13 cellular contexts compared by ENCODE assay signal in genomic region chr9:14310247-14310646, GRCh38. TPM values are rescaled to one million over a fixed set of nuclear protein-coding genes. Genes with fewer than 3 reads are reported as not detected.
DNase-seq lines count a peak whose midpoint lies in the region; ATAC-seq and TF ChIP-seq lines count a peak whose summit lies in the region.
"Had no signal": no experiment of that assay in that cellular context is flagged by ENCODE, and none has a peak within 500 bp of the region (broad histone marks: within the 10 kb centered on the region; RNA-seq: fewer than 3 reads in every experiment).

No MANE protein-coding gene starts in this region.

- no peak overlapping the region for H2AFZ ChIP-seq in fibroblast of lung (ENCODE audit: low read length)

- H3K27me3 ChIP-seq in BE2C (no peaks in the 10 kb centered on the region), fibroblast of lung (ENCODE audit: control insufficient read depth, insufficient read depth, low read length) (no peaks in the 10 kb centered on the region), transverse colon (peaks cover 5% of the 10 kb centered on the region)

- peak overlapping the region; percentile 100 for H3K27ac ChIP-seq in VCaP
- no peak overlapping the region for H3K27ac ChIP-seq in fibroblast of lung (ENCODE audit: insufficient read depth, low read length)
- H3K27ac ChIP-seq in transverse colon, result peak overlapping the region in 2 of 4 donors; percentile 36 to 42
- H3K27ac ChIP-seq: C4-2B had no signal

- H3K36me3 ChIP-seq in BE2C (peaks cover 16% of the 10 kb centered on the region), fibroblast of lung (ENCODE audit: control insufficient read depth, insufficient read depth, low read length) (peaks cover 3% of the 10 kb centered on the region), transverse colon (no peaks in the 10 kb centered on the region)

- DNase-seq in BE2C (no peak), fibroblast of lung (ENCODE audit: low read depth in 2 of 2) (peak in 1 of 2 donors; percentile 53), retinal pigment epithelial cell (ENCODE audit: low read depth) (no peak), GM19238 (ENCODE audit: insufficient read length, low spot score) (no peak), transverse colon (no peak)
- DNase-seq: effector memory CD4-positive, alpha-beta T cell; GF-D8; NCI-H2081 treated with DMSO at 0.1 percent for 48 hours; stimulated activated CD8-positive, alpha-beta memory T cell treated with anti-CD3 and anti-CD28 coated beads, Interleukin-4, amount 100 ng/mL, for 48 hours had no signal

- TF ChIP-seq EP300 in transverse colon (IDR thresholded peaks at IDR 0.05; ENCODE audit: low read depth), result no peak

- H3K4me1 ChIP-seq in BE2C (peaks cover 16% of the 10 kb centered on the region), fibroblast of lung (ENCODE audit: control insufficient read depth, extremely low read depth, insufficient read depth, low read length) (no peaks in the 10 kb centered on the region), transverse colon (peaks cover 0 to 32% (median 12%) of the 10 kb centered on the region in 4 donors)

- in situ Hi-C loops in transverse colon (cut with MboI; ENCODE audit: low pct_ligation_motif_present in 1 of 4, low pct_unique_long_range_greater_than_20kb in 1 of 4, low sequenced_read_pairs in 3 of 4), result no loop called here

- TF ChIP-seq CTCF in BE2C (IDR thresholded peaks at IDR 0.05; ENCODE audit: low read depth, low read length) (no peak), VCaP (conservative IDR thresholded peaks at IDR 0.05) (no peak), fibroblast of lung (conservative IDR thresholded peaks at IDR 0.05 in 1 of 2, IDR thresholded peaks at IDR 0.05 in 1 of 2; ENCODE audit: low read depth in 1 of 2, low read length in 2 of 2) (no peak), retinal pigment epithelial cell (conservative IDR thresholded peaks at IDR 0.05; ENCODE audit: low read depth, low read length) (no peak), transverse colon (IDR thresholded peaks at IDR 0.05) (no peak)

- peak overlapping the region; percentile 96 for H3K4me2 ChIP-seq in fibroblast of lung (ENCODE audit: extremely low read depth, insufficient read depth, low read length)

- no peaks in the 10 kb centered on the region for H4K20me1 ChIP-seq in fibroblast of lung (ENCODE audit: control insufficient read depth, extremely low read depth, insufficient read depth, low read length)

- H3K79me2 ChIP-seq in fibroblast of lung (ENCODE audit: control insufficient read depth, insufficient read depth, low read length), result peaks cover 71% of the 10 kb centered on the region

- H3K9me3 ChIP-seq in BE2C (no peaks in the 10 kb centered on the region), fibroblast of lung (ENCODE audit: control insufficient read depth, insufficient read depth, low read depth, low read length) (no peaks in the 10 kb centered on the region), transverse colon (no peaks in the 10 kb centered on the region)

- 38 to 57% methylated on average over 2 of the region's 2 CpGs for WGBS in transverse colon (ENCODE audit: low coverage in 1 of 2), 2 donors

- H3K4me3 ChIP-seq in BE2C (ENCODE audit: low read depth, low read length) (peak overlapping the region; percentile 95), fibroblast of lung (replicated peaks in 1 of 4; ENCODE audit: control extremely low read depth in 1 of 4, insufficient read depth in 1 of 4, low read depth in 3 of 4, low read length in 4 of 4) (peak overlapping the region; percentile 26 to 97 (median 65)), retinal pigment epithelial cell (ENCODE audit: low read length) (peak overlapping the region; percentile 98), transverse colon (peak overlapping the region in 1 of 4 donors; percentile 74)

- no peak for TF ChIP-seq POLR2A in transverse colon (IDR thresholded peaks at IDR 0.05)

- ATAC-seq in GM18861 (IDR thresholded peaks at IDR 0.05; ENCODE audit: unreplicated experiment) (no peak), HG03521 (IDR thresholded peaks at IDR 0.05; ENCODE audit: unreplicated experiment) (no peak)

- intact Hi-C loops in transverse colon (cut with DNase I; ENCODE audit: low total_unique reads), result loop anchor here (10.0 kb wide), 1 partner anchor 215 kb away; no protein-coding TSS in a partner anchor

- no peak overlapping the region for H3K9ac ChIP-seq in fibroblast of lung (ENCODE audit: insufficient read depth, low read length)

RNA-seq across cellular contexts. Expression of gene NFIB, which starts 3.7 kb away (rescaled TPM):
- polyA plus RNA-seq in BE2C (2012; ENCODE audit: insufficient read depth, insufficient read length, low read depth), result 9.2 TPM
- 36.3 and 56.0 TPM in 2 replicates for total RNA-seq in fibroblast of lung
- 29.3 and 46.5 TPM in 2 replicates for polyA plus RNA-seq in fibroblast of lung
- polyA plus RNA-seq in fibroblast of lung (2012), result 17.0 and 20.4 TPM in 2 replicates
- polyA minus RNA-seq in fibroblast of lung (ENCODE audit: low replicate concordance), result 69.4 and 157 TPM in 2 replicates
- 100 to 1,000 TPM in 1 of 4 donors, 10 to 100 TPM in 3; 40.2 to 150 (median 83.7) TPM for total RNA-seq in transverse colon
